In genomic region chr22:37258810-37259472, GRCh38 we compare ENCODE assay signal across 16 cellular contexts. TPM values are rescaled to one million over a fixed set of nuclear protein-coding genes. Genes with fewer than 3 reads are reported as not detected.
DNase-seq lines count a peak whose midpoint lies in the region; ATAC-seq and TF ChIP-seq lines count a peak whose summit lies in the region.
"Had no signal": no experiment of that assay in that cellular context is flagged by ENCODE, and none has a peak within 500 bp of the region (broad histone marks: within the 10 kb centered on the region; RNA-seq: fewer than 3 reads in every experiment).

No MANE protein-coding gene starts in this region.

- H3K9me3 Mint-ChIP-seq in chondrocyte (ENCODE audit: low read depth) (peaks cover 4% of the 10 kb centered on the region), nephron progenitor cell (peaks cover 11% of the 10 kb centered on the region)

- CTCF ChIA-PET in GM10248 (lab: Yijun Ruan, JAX), result interaction anchor here (0.7 to 5.6 kb wide), 27 partner anchors 9 to 308 kb away, joined by 3 to 195 read pairs (median 6); partner anchors contain the start of genes CYTH4, IL2RB and RAC2

- peaks cover 23 to 42% (median 32%) of the 10 kb centered on the region in 10 experiments for H3K4me1 ChIP-seq in BLaER1 treated with 17β-estradiol and CSF1 and Interleukin-3, amounts not matched to agents 10 nM and 100 nM

- H3K4me1 Mint-ChIP-seq in chondrocyte (ENCODE audit: low read depth), result peaks cover 21% of the 10 kb centered on the region
- H3K4me1 Mint-ChIP-seq in nephron progenitor cell, result peaks cover 32% of the 10 kb centered on the region

- POLR2A ChIA-PET in GM10248 (lab: Yijun Ruan, JAX), result no interaction called here

- H3K36me3 Mint-ChIP-seq in chondrocyte (ENCODE audit: low read depth), result no peaks in the 10 kb centered on the region
- H3K36me3 Mint-ChIP-seq in nephron progenitor cell (ENCODE audit: low read depth), result no peaks in the 10 kb centered on the region

- peaks cover 0 to 9% (median 0%) of the 10 kb centered on the region in 11 experiments; a peak in 4 of 22 replicates for H3K27me3 ChIP-seq in BLaER1 treated with 17β-estradiol and CSF1 and Interleukin-3, amounts not matched to agents 10 nM and 100 nM

- peak overlapping the region in 6 of 11 experiments; percentile 2 to 45 (median 26); a peak in 5 of 22 replicates for H3K9ac ChIP-seq in BLaER1 treated with 17β-estradiol and CSF1 and Interleukin-3, amounts not matched to agents 10 nM and 100 nM

- peaks cover 0 to 7% (median 0%) of the 10 kb centered on the region in 11 experiments; a peak in 1 of 22 replicates for H4K20me1 ChIP-seq in BLaER1 treated with 17β-estradiol and CSF1 and Interleukin-3, amounts not matched to agents 10 nM and 100 nM

- H3K4me2 ChIP-seq in BLaER1 treated with 17β-estradiol and CSF1 and Interleukin-3, amounts not matched to agents 10 nM and 100 nM, result peak overlapping the region; percentile 67 to 89 (median 81)

- peak overlapping the region in 1 of 10 experiments; percentile 20; a peak in 2 of 20 replicates for H3K4me3 ChIP-seq in BLaER1 treated with 17β-estradiol and CSF1 and Interleukin-3, amounts not matched to agents 10 nM and 100 nM

- ATAC-seq in GM19351 (IDR thresholded peaks at IDR 0.05; ENCODE audit: unreplicated experiment), result no peak

- H3K4me3 Mint-ChIP-seq in chondrocyte (ENCODE audit: unreplicated experiment) (no peak overlapping the region), nephron progenitor cell (peak overlapping the region; percentile 61)

- peaks cover 5 to 8% (median 6%) of the 10 kb centered on the region in 11 experiments for H3K9me3 ChIP-seq in BLaER1 treated with 17β-estradiol and CSF1 and Interleukin-3, amounts not matched to agents 10 nM and 100 nM (replicated peaks in 1 of 11)

- DNase-seq in NAMALWA (ENCODE audit: low spot score) (peak; percentile 70), chondrocyte (ENCODE audit: low spot score) (peak; percentile 44), nephron progenitor cell (no peak), NCI-H510A treated with DMSO at 0.1 percent for 48 hours (lab: John Stamatoyannopoulos, UW) (no peak), GM10248 (ENCODE audit: extremely low spot score) (no peak), SKM-1 (lab: John Stamatoyannopoulos, UW; ENCODE audit: unreplicated experiment) (no peak)
- DNase-seq: activated CD4-positive, alpha-beta T cell treated with anti-CD3 and anti-CD28 coated beads for 4 hours; effector memory CD4-positive, alpha-beta T cell had no signal

- no peak overlapping the region for H3K27ac ChIP-seq in BLaER1 treated with 17β-estradiol and CSF1 and Interleukin-3, amounts not matched to agents 10 nM and 100 nM
- H3K27ac ChIP-seq: HL-60 had no signal

- H3K27me3 Mint-ChIP-seq in chondrocyte (ENCODE audit: low read depth) (peaks cover 23% of the 10 kb centered on the region), nephron progenitor cell (ENCODE audit: low read depth, poor library complexity) (peaks cover 74% of the 10 kb centered on the region)

- H3K27ac Mint-ChIP-seq in chondrocyte (ENCODE audit: unreplicated experiment) (no peak overlapping the region), nephron progenitor cell (no peak overlapping the region)
- H3K27ac Mint-ChIP-seq: activated T-helper 1 cell treated with anti-CD3 and anti-CD28 coated beads, Interleukin-12 subunit alpha, Interleukin-12 subunit beta, Interleukin-2, Interleukin-4 antibody, amounts not matched to agents 30 ng/mL and 10 ng/mL and 1 ng/mL, durations not matched to agents 14 hours and 24 hours and 36 hours had no signal

- no peak for TF ChIP-seq CTCF in chondrocyte (IDR thresholded peaks at IDR 0.05)
- TF ChIP-seq CTCF in nephron progenitor cell (IDR thresholded peaks at IDR 0.05), result no peak
- TF ChIP-seq CTCF in GM10248 (IDR thresholded peaks at IDR 0.05; ENCODE audit: control extremely low read depth, extremely low read depth, low read depth, missing control alignments), result no peak

- peaks cover 0 to 1% (median 0%) of the 10 kb centered on the region in 11 experiments; a peak in 1 of 22 replicates for H3K36me3 ChIP-seq in BLaER1 treated with 17β-estradiol and CSF1 and Interleukin-3, amounts not matched to agents 10 nM and 100 nM

RNA-seq across cellular contexts. Expression of gene RAC2, which starts 14.9 kb away (rescaled TPM):
- total RNA-seq in chondrocyte, result 0.20 TPM in 1 of 3 replicates, not detected in the others

RNA-seq across cellular contexts. Expression of gene CYTH4, which starts 23.4 kb away (rescaled TPM):
- not detected in 3 replicates for total RNA-seq in chondrocyte
- total RNA-seq: H7 had no signal

RNA-seq across cellular contexts. Expression of gene SSTR3, which starts 46.7 kb away (rescaled TPM):
- not detected in 3 replicates for total RNA-seq in chondrocyte
- total RNA-seq: glomerular endothelial cell, M059J, skeletal muscle tissue had no signal

Comparison
In these comparisons a context has a peak if more than half of its experiments do, and no peak if none do; other contexts are left out.
1. DNase-seq: peak in NAMALWA (single experiment) and chondrocyte (single experiment); none in nephron progenitor cell (single experiment), NCI-H510A treated with DMSO at 0.1 percent for 48 hours (single experiment), GM10248 (single experiment) and SKM-1 (single experiment).